Comparison of ENCODE assay signal across 12 cellular contexts in the genomic region with DNA sequence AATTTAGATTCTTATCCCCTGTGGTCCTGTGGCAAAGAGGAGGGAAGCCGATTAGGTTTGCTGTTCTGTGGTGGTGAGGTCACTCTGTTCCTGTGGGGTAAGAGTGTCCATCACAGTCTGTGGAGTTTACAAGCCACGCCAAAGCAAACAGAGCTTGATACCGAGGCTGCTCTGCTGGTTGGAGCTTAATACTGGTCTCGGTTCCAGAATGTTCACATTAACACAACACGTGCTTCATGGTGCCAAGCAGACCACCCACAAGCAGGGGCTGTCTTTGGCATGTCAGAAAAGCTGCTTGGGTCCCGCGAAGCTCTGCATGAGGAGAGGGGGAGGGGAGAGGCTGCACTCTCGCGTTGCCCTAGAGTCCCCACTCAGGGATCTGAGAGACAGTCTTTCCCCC. TPM values are rescaled to one million over a fixed set of nuclear protein-coding genes. Genes with fewer than 3 reads are reported as not detected.
DNase-seq lines count a peak whose midpoint lies in the region; ATAC-seq and TF ChIP-seq lines count a peak whose summit lies in the region.
"Had no signal": no experiment of that assay in that cellular context is flagged by ENCODE, and none has a peak within 500 bp of the region (broad histone marks: within the 10 kb centered on the region; RNA-seq: fewer than 3 reads in every experiment).

No MANE protein-coding gene starts in this region.

- H3K4me1 Mint-ChIP-seq in activated naive CD4-positive, alpha-beta T cell treated with anti-CD3 and anti-CD28 coated beads, Interleukin-2, amount 50 U/mL, for 24 hours, result peaks cover 30% of the 10 kb centered on the region

- no peak for DNase-seq in activated naive CD4-positive, alpha-beta T cell treated with anti-CD3 and anti-CD28 coated beads, Interleukin-2, amount 50 U/mL, for 72 hours (ENCODE audit: low spot score in 2 of 2)
- DNase-seq in RWPE1 (ENCODE audit: low spot score) (no peak), epithelial cell of prostate (ENCODE audit: low read depth, low spot score) (no peak), posterior vena cava (ENCODE audit: low spot score) (peak; percentile 14), NCI-H510A treated with DMSO at 0.1 percent for 48 hours (lab: John Stamatoyannopoulos, UW) (no peak)
- DNase-seq in activated CD4-positive, CD25-positive, alpha-beta regulatory T cell treated with anti-CD3 and anti-CD28 coated beads, Interleukin-2, amount 50 U/mL, for 72 hours, result no peak
- DNase-seq: activated naive CD4-positive, alpha-beta T cell treated with anti-CD3 and anti-CD28 coated beads, Interleukin-2, amount 50 U/mL, for 16 hours; colonic mucosa; erythroblast had no signal

- POLR2A ChIA-PET in RWPE1 (lab: Yijun Ruan, JAX; ENCODE audit: low non-redundant PET), result no interaction called here

- no peaks in the 10 kb centered on the region for H3K9me3 Mint-ChIP-seq in activated naive CD4-positive, alpha-beta T cell treated with anti-CD3 and anti-CD28 coated beads, Interleukin-2, amount 50 U/mL, for 24 hours
- no peaks in the 10 kb centered on the region for H3K9me3 Mint-ChIP-seq in activated naive CD4-positive, alpha-beta T cell treated with anti-CD3 and anti-CD28 coated beads, Interleukin-2, amount 50 U/mL, for 72 hours

- peaks cover 7% of the 10 kb centered on the region for H3K36me3 Mint-ChIP-seq in activated naive CD4-positive, alpha-beta T cell treated with anti-CD3 and anti-CD28 coated beads, Interleukin-2, amount 50 U/mL, for 24 hours
- peaks cover 4 to 20% of the 10 kb centered on the region in 2 donors for H3K36me3 Mint-ChIP-seq in activated naive CD4-positive, alpha-beta T cell treated with anti-CD3 and anti-CD28 coated beads, Interleukin-2, amount 50 U/mL, for 72 hours

- H3K27ac Mint-ChIP-seq in activated naive CD4-positive, alpha-beta T cell treated with anti-CD3 and anti-CD28 coated beads, Interleukin-2, amount 50 U/mL, for 24 hours, result peak overlapping the region; percentile 46
- no peak overlapping the region for H3K27ac Mint-ChIP-seq in activated naive CD4-positive, alpha-beta T cell treated with anti-CD3 and anti-CD28 coated beads, Interleukin-2, amount 50 U/mL, for 72 hours

- intact Hi-C loops in posterior vena cava (cut with DNase I), result no loop called here

- H3K4me3 Mint-ChIP-seq in activated naive CD4-positive, alpha-beta T cell treated with anti-CD3 and anti-CD28 coated beads, Interleukin-2, amount 50 U/mL, for 24 hours, result no peak overlapping the region

- CTCF ChIA-PET in RWPE1 (lab: Yijun Ruan, JAX), result no interaction called here

- no peak for ATAC-seq in activated naive CD4-positive, alpha-beta T cell treated with anti-CD3 and anti-CD28 coated beads, Interleukin-2, amount 50 U/mL, for 72 hours
- no peak for ATAC-seq in HG03108 (IDR thresholded peaks at IDR 0.05; ENCODE audit: unreplicated experiment)

- no peaks in the 10 kb centered on the region for H3K27me3 Mint-ChIP-seq in activated naive CD4-positive, alpha-beta T cell treated with anti-CD3 and anti-CD28 coated beads, Interleukin-2, amount 50 U/mL, for 24 hours

- TF ChIP-seq CTCF in RWPE1 (conservative IDR thresholded peaks at IDR 0.05; ENCODE audit: low read depth), result no peak

- 0 out of 2 replicates have a peak overlapping the region, but pooled peaks have one; percentile 16 for H3K27ac ChIP-seq in RWPE1
- peak overlapping the region; percentile 3 for H3K27ac ChIP-seq in epithelial cell of prostate
- H3K27ac ChIP-seq: colonic mucosa, skin epidermis had no signal

RNA-seq across cellular contexts. Expression of gene DNAJB6, which starts 47.5 kb away (rescaled TPM):
- total RNA-seq in activated naive CD4-positive, alpha-beta T cell treated with anti-CD3 and anti-CD28 coated beads, Interleukin-2, amount 50 U/mL, for 72 hours, result 10 to 100 TPM; 71.7 to 74.9 TPM
- total RNA-seq in posterior vena cava, result 100 to 1,000 TPM; 105 to 118 TPM
